Comparison of ENCODE assay signal across 38 cellular contexts in genomic region chr3:127855246-127855645, GRCh38. TPM values are rescaled to one million over a fixed set of nuclear protein-coding genes. Genes with fewer than 3 reads are reported as not detected.
"Had no signal": no experiment of that assay in that cellular context is flagged by ENCODE, and none has a peak within 500 bp of the region (broad histone marks: within the 10 kb centered on the region; RNA-seq: fewer than 3 reads in every experiment).

No MANE protein-coding gene starts in this region.

- H3K27me3 ChIP-seq: MG63 had no signal

- H3K9me3 ChIP-seq: MG63 had no signal

- H3K36me3 ChIP-seq: MG63 had no signal

- H3K4me3 ChIP-seq: MG63 had no signal

- DNase-seq: Karpas-422, Kasumi-1, MG63, MM.1S, MV-4-11, NCI-H1048, NCI-H1092, NCI-H1092 treated with DMSO at 0.1 percent for 48 hours, NCI-H1105, NCI-H1105 treated with DMSO at 0.1 percent for 48 hours, NCI-H1417, NCI-H1417 treated with DMSO at 0.1 percent for 48 hours, NCI-H1436, NCI-H1436 treated with DMSO at 0.1 percent for 48 hours, NCI-H146, NCI-H1694, NCI-H1694 treated with DMSO at 0.1 percent for 48 hours, NCI-H187, NCI-H187 treated with DMSO at 0.1 percent for 48 hours, NCI-H1930, NCI-H2029, NCI-H2029 treated with DMSO at 0.1 percent for 48 hours, NCI-H2081, NCI-H2081 treated with DMSO at 0.1 percent for 48 hours, NCI-H2107, NCI-H2171, NCI-H2171 treated with DMSO at 0.1 percent for 48 hours, NCI-H2227 treated with DMSO at 0.1 percent for 48 hours, NCI-H226, NCI-H345, NCI-H446, NCI-H446 treated with DMSO at 0.1 percent for 48 hours, NCI-H510A, NCI-H510A treated with DMSO at 0.1 percent for 48 hours, NCI-H524 had no signal

RNA-seq across cellular contexts. Expression of gene KBTBD12, which starts 59.8 kb away (rescaled TPM):
- total RNA-seq: LHCN-M2, MCF 10A, NCI-H460 had no signal
